ENCODE assay signal across 26 cellular contexts in genomic region chr6:101956961-101957360, GRCh38.
"Had no signal": no experiment of that assay in that cellular context is flagged by ENCODE, and none has a peak within 500 bp of the region (broad histone marks: within the 10 kb centered on the region; RNA-seq: fewer than 3 reads in every experiment).

No MANE protein-coding gene starts in this region.

- H3K79me2 ChIP-seq: hepatocyte had no signal

- H3K9me3 Mint-ChIP-seq: endodermal cell had no signal

- H3K4me2 ChIP-seq: hepatocyte had no signal

- H3K27me3 Mint-ChIP-seq: dendritic cell treated with granulocyte-macrophage colony-stimulating factor and Interleukin-4, amounts not matched to agents 40 ng/mL and 50 ng/mL, for 4 days; effector memory CD8-positive, alpha-beta T cell; memory B cell; naive thymus-derived CD4-positive, alpha-beta T cell had no signal

- FAIRE-seq: islet of Langerhans, keratinocyte had no signal

- DNase-seq: colonic mucosa; cortex of kidney; effector CD8-positive, alpha-beta T cell; effector memory CD8-positive, alpha-beta T cell; endodermal cell; erythroblast; esophagus squamous epithelium; foreskin fibroblast; foreskin melanocyte; gastrocnemius medialis; heart left ventricle; hypothalamus; left cardiac atrium; left lung; left ventricle myocardium superior; lower lobe of right lung; mesendoderm; midbrain; naive thymus-derived CD4-positive, alpha-beta T cell had no signal

- H3K4me3 ChIP-seq: colonic mucosa, esophagus squamous epithelium, gastrocnemius medialis, heart left ventricle, hepatocyte, left lung, lower lobe of right lung had no signal

- H3K4me3 Mint-ChIP-seq: dendritic cell treated with granulocyte-macrophage colony-stimulating factor and Interleukin-4, amounts not matched to agents 40 ng/mL and 50 ng/mL, for 4 days; effector memory CD8-positive, alpha-beta T cell; endodermal cell; memory B cell; naive thymus-derived CD4-positive, alpha-beta T cell had no signal

- H3K27ac ChIP-seq: colonic mucosa, epithelial cell of prostate, esophagus squamous epithelium, gastrocnemius medialis, heart left ventricle, hepatocyte, left lung, lower lobe of right lung had no signal

- H3K36me3 ChIP-seq: colonic mucosa, esophagus squamous epithelium, gastrocnemius medialis, heart left ventricle, left lung, lower lobe of right lung had no signal

- H3K27ac Mint-ChIP-seq: dendritic cell treated with granulocyte-macrophage colony-stimulating factor and Interleukin-4, amounts not matched to agents 40 ng/mL and 50 ng/mL, for 4 days; effector memory CD8-positive, alpha-beta T cell; endodermal cell; memory B cell; naive thymus-derived CD4-positive, alpha-beta T cell had no signal

- H3K4me1 ChIP-seq: colonic mucosa, esophagus squamous epithelium, gastrocnemius medialis, heart left ventricle, left lung, lower lobe of right lung had no signal

- H3K36me3 Mint-ChIP-seq: memory B cell; naive thymus-derived CD4-positive, alpha-beta T cell had no signal

- H3K27me3 ChIP-seq: colonic mucosa, esophagus squamous epithelium, gastrocnemius medialis, heart left ventricle, hepatocyte, left lung had no signal

- H3K9me3 ChIP-seq: colonic mucosa, esophagus squamous epithelium, gastrocnemius medialis, lower lobe of right lung had no signal

- ATAC-seq: effector memory CD8-positive, alpha-beta T cell; esophagus mucosa; gastrocnemius medialis; heart left ventricle; left cardiac atrium; left lung; left ventricle myocardium superior; lower lobe of right lung; naive thymus-derived CD4-positive, alpha-beta T cell had no signal

- H2AFZ ChIP-seq: hepatocyte had no signal

- H3K4me1 Mint-ChIP-seq: endodermal cell; memory B cell; naive thymus-derived CD4-positive, alpha-beta T cell had no signal
